Comparison of ENCODE assay signal across 10 cellular contexts in the genomic region with DNA sequence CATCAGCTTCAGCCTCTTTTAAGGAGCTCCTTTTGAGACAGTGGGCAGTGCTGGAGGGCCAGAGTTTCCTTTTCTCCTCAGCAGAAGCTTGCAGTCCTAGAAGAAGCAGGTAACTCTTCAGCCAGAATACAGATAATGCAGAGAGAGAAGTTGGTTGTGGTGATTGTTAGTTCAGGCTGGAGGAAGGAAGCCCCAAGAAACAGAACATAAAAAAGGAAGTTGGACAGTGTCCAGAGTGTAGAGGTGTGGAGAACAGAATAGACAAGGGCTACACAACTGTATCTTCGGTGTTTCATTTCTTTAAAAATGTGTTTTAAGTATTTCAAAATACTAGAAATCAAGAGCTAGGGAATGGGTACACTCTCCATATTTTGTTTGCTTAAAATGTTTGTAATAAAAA. TPM values are rescaled to one million over a fixed set of nuclear protein-coding genes. Genes with fewer than 3 reads are reported as not detected.
DNase-seq lines count a peak whose midpoint lies in the region; ATAC-seq and TF ChIP-seq lines count a peak whose summit lies in the region.
"Had no signal": no experiment of that assay in that cellular context is flagged by ENCODE, and none has a peak within 500 bp of the region (broad histone marks: within the 10 kb centered on the region; RNA-seq: fewer than 3 reads in every experiment).

No MANE protein-coding gene starts in this region.

- H3K4me1 ChIP-seq in foreskin keratinocyte (peaks cover 33% of the 10 kb centered on the region), stomach (peaks cover 10 to 27% (median 19%) of the 10 kb centered on the region in 4 donors), neural progenitor cell (no peaks in the 10 kb centered on the region)

- H3K9me3 Mint-ChIP-seq in neural progenitor cell: peaks cover 8% of the 10 kb centered on the region
- H3K9me3 Mint-ChIP-seq: stimulated activated naive CD8-positive, alpha-beta T cell treated with anti-CD3 and anti-CD28 coated beads, Interleukin-15, amount 100 ng/mL, for 72 hours had no signal

- TF ChIP-seq POLR2A in stomach (IDR thresholded peaks at IDR 0.05): no peak

- peak; percentile 38 for ATAC-seq in HG03066 (IDR thresholded peaks at IDR 0.05; ENCODE audit: low read depth, unreplicated experiment)
- no peak for ATAC-seq in foreskin keratinocyte
- no peak for ATAC-seq in HG03159 (IDR thresholded peaks at IDR 0.05; ENCODE audit: unreplicated experiment)

- H3F3A ChIP-seq in neural progenitor cell (ENCODE audit: low read depth): no peaks in the 10 kb centered on the region

- H3K9me3 ChIP-seq in stomach (no peaks in the 10 kb centered on the region), neural progenitor cell (ENCODE audit: low read depth) (no peaks in the 10 kb centered on the region)

- H2AFZ ChIP-seq in neural progenitor cell (replicated peaks): no peak overlapping the region

- DNase-seq in RWPE1 (ENCODE audit: low spot score) (no peak), foreskin keratinocyte (no peak), stomach (no peak), cortex of kidney (lab: John Stamatoyannopoulos, UW) (no peak), neural progenitor cell (ENCODE audit: low spot score) (no peak)
- DNase-seq in stimulated activated naive CD4-positive, alpha-beta T cell treated with Interleukin-2 at 50 U/mL for 16 hours (lab: John Stamatoyannopoulos, UW): no peak
- DNase-seq: stimulated activated naive CD8-positive, alpha-beta T cell treated with anti-CD3 and anti-CD28 coated beads, Interleukin-15, amount 100 ng/mL, for 72 hours had no signal

- TF ChIP-seq EP300 in stomach (IDR thresholded peaks at IDR 0.05): no peak

- no peak overlapping the region for H3K27ac Mint-ChIP-seq in neural progenitor cell
- H3K27ac Mint-ChIP-seq: stimulated activated naive CD8-positive, alpha-beta T cell treated with anti-CD3 and anti-CD28 coated beads, Interleukin-15, amount 100 ng/mL, for 72 hours had no signal

- 33 to 56% (median 53%) methylated on average over 1 of the region's 1 CpG for WGBS in stomach, 5 donors

- TF ChIP-seq CTCF in RWPE1 (conservative IDR thresholded peaks at IDR 0.05; ENCODE audit: low read depth) (no peak), foreskin keratinocyte (conservative IDR thresholded peaks at IDR 0.05) (no peak), stomach (IDR thresholded peaks at IDR 0.05) (no peak), neural progenitor cell (IDR thresholded peaks at IDR 0.05) (no peak)

- no peaks in the 10 kb centered on the region for H3K36me3 Mint-ChIP-seq in neural progenitor cell

- H3K4me2 ChIP-seq in neural progenitor cell: no peak overlapping the region

- peaks cover 4% of the 10 kb centered on the region for H3K27me3 Mint-ChIP-seq in neural progenitor cell (ENCODE audit: insufficient read depth, low read depth)

- POLR2A ChIA-PET in RWPE1 (lab: Yijun Ruan, JAX; ENCODE audit: low non-redundant PET): interaction anchor here (1.1 kb wide), 1 partner anchor 11 kb away, joined by 3 read pairs; no protein-coding TSS in a partner anchor

- no peaks in the 10 kb centered on the region for H3K79me2 ChIP-seq in neural progenitor cell (ENCODE audit: low read depth)

- H3K36me3 ChIP-seq in stomach (no peaks in the 10 kb centered on the region), neural progenitor cell (no peaks in the 10 kb centered on the region)

- H3K27me3 ChIP-seq in foreskin keratinocyte (no peaks in the 10 kb centered on the region), stomach (no peaks in the 10 kb centered on the region), neural progenitor cell (peaks cover 10% of the 10 kb centered on the region)

- H3K4me3 Mint-ChIP-seq in neural progenitor cell: no peak overlapping the region
- H3K4me3 Mint-ChIP-seq: nephron had no signal

- intact Hi-C loops in stomach (cut with DNase I; ENCODE audit: low total_unique reads): no loop called here

- no peaks in the 10 kb centered on the region for H4K20me1 ChIP-seq in neural progenitor cell (ENCODE audit: low read depth)

- no peak overlapping the region for H3K4me3 ChIP-seq in stomach
- no peak overlapping the region for H3K4me3 ChIP-seq in neural progenitor cell

- CTCF ChIA-PET in RWPE1 (lab: Yijun Ruan, JAX): interaction anchor here (0.7 to 0.8 kb wide), 3 partner anchors 69 to 1364 kb away, joined by 3 read pairs; no protein-coding TSS in a partner anchor

- no peaks in the 10 kb centered on the region for H3K4me1 Mint-ChIP-seq in neural progenitor cell

- H3K27ac ChIP-seq in RWPE1 (peak overlapping the region; percentile 90), foreskin keratinocyte (peak overlapping the region; percentile 96), stomach (peak overlapping the region in 4 of 5 donors; percentile 56 to 80 (median 59)), neural progenitor cell (no peak overlapping the region)

- no peak overlapping the region for H3K9ac ChIP-seq in neural progenitor cell

RNA-seq across cellular contexts. Expression of a gene that starts 6.4 kb away (rescaled TPM):
- total RNA-seq in foreskin keratinocyte (103 and 150 TPM in 2 replicates), stomach (10 to 100 TPM in 3 of 5 donors, not detected in 2; 12.1 to 41.1 (median 33.6) TPM), neural progenitor cell (ENCODE audit: low replicate concordance) (0.28 TPM in 1 of 2 replicates, not detected in the other)
- polyA plus RNA-seq in foreskin keratinocyte (112 and 158 TPM in 2 replicates), stomach (100 to 1,000 TPM in 1 of 3 donors, 10 to 100 TPM in 1, 1 to 10 TPM in 1; 5.2 to 369 (median 36.7) TPM)

RNA-seq across cellular contexts. Expression of a gene that starts 37.0 kb away (rescaled TPM):
- total RNA-seq in foreskin keratinocyte (17.2 and 22.3 TPM in 2 replicates), stomach (10 to 100 TPM in 4 of 5 donors, 1 to 10 TPM in 1; 5.8 to 55.8 (median 30.4) TPM), neural progenitor cell (ENCODE audit: low replicate concordance) (11.8 and 19.8 TPM in 2 replicates)
- polyA plus RNA-seq in foreskin keratinocyte (11.6 and 12.1 TPM in 2 replicates), stomach (10 to 100 TPM in 2 of 3 donors, 1 to 10 TPM in 1; 8.9 to 16.4 (median 11.1) TPM)
